9 cellular contexts compared by ENCODE assay signal in genomic region chr3:107676469-107677309, GRCh38.
DNase-seq lines count a peak whose midpoint lies in the region; ATAC-seq and TF ChIP-seq lines count a peak whose summit lies in the region.
"Had no signal": no experiment of that assay in that cellular context is flagged by ENCODE, and none has a peak within 500 bp of the region (broad histone marks: within the 10 kb centered on the region; RNA-seq: fewer than 3 reads in every experiment).

No MANE protein-coding gene starts in this region.

- H3K27me3 Mint-ChIP-seq in naive B cell: no peaks in the 10 kb centered on the region
- H3K27me3 Mint-ChIP-seq: central memory CD8-positive, alpha-beta T cell had no signal

- peaks cover 27 to 47% (median 38%) of the 10 kb centered on the region in 3 donors for H3K4me1 Mint-ChIP-seq in naive B cell

- H3K4me3 ChIP-seq in AG04449 (ENCODE audit: low read depth, low read length): no peak overlapping the region

- peak overlapping the region; percentile 39 to 93 (median 59) for H3K27ac Mint-ChIP-seq in naive B cell

- no peaks in the 10 kb centered on the region for H3K36me3 Mint-ChIP-seq in naive B cell

- TF ChIP-seq CTCF in AG04449 (IDR thresholded peaks at IDR 0.05; ENCODE audit: insufficient read depth, low read length, missing control alignments): peak; percentile 29
- peak; percentile 23 for TF ChIP-seq CTCF in GM20000 (IDR thresholded peaks at IDR 0.05; ENCODE audit: extremely low read depth, missing control alignments)
- no peak for TF ChIP-seq CTCF in GM13976 (IDR thresholded peaks at IDR 0.05; ENCODE audit: borderline replicate concordance, control extremely low read depth, extremely low read depth, insufficient read depth, missing control alignments)

- POLR2A ChIA-PET in AG04449 (lab: Yijun Ruan, JAX): no interaction called here

- in situ Hi-C loops in GM13976 (cut with MboI; ENCODE audit: low sequenced_read_pairs, unreplicated experiment): no loop called here

- peak overlapping the region in 6 of 8 donors; percentile 29 to 67 (median 59) for H3K4me3 Mint-ChIP-seq in naive B cell
- H3K4me3 Mint-ChIP-seq: central memory CD8-positive, alpha-beta T cell had no signal

- H3K9me3 Mint-ChIP-seq in naive B cell: no peaks in the 10 kb centered on the region
- H3K9me3 Mint-ChIP-seq: central memory CD8-positive, alpha-beta T cell had no signal

- CTCF ChIA-PET in AG04449 (lab: Yijun Ruan, JAX): interaction anchor here (0.8 to 18.5 kb wide), 46 partner anchors 7 to 876 kb away, joined by 3 to 384 read pairs (median 5); no protein-coding TSS in a partner anchor

- no peak for ATAC-seq in naive B cell (ENCODE audit: low read depth in 2 of 2)
- ATAC-seq in HG02840 (IDR thresholded peaks at IDR 0.05; ENCODE audit: low FRiP score, unreplicated experiment): no peak

- no peak for DNase-seq in AG04449 (ENCODE audit: low read depth, low spot score)
- DNase-seq in GM20000 (ENCODE audit: low spot score): no peak
- DNase-seq in NCI-H524 treated with DMSO at 0.1 percent for 48 hours (lab: John Stamatoyannopoulos, UW): peak; percentile 16
- peak; percentile 17 for DNase-seq in central memory CD4-positive, alpha-beta T cell
- DNase-seq in naive B cell: no peak
- no peak for DNase-seq in GM13976 (ENCODE audit: low spot score)
- DNase-seq in iPS-NIHi7 (ENCODE audit: extremely low spot score): no peak

Comparison
In these comparisons a context has a peak if more than half of its experiments do, and no peak if none do; other contexts are left out.
1. DNase-seq: peak in NCI-H524 treated with DMSO at 0.1 percent for 48 hours (single experiment) and central memory CD4-positive, alpha-beta T cell (single experiment); none in AG04449 (single experiment), GM20000 (single experiment), naive B cell (single experiment), GM13976 (single experiment) and iPS-NIHi7 (single experiment).